In genomic region chr5:123466839-123467238, GRCh38 we compare ENCODE assay signal across 2 cellular contexts. TPM values are rescaled to one million over a fixed set of nuclear protein-coding genes. Genes with fewer than 3 reads are reported as not detected.
A peak's percentile ranks its signal among the peaks of the same experiment; 100 is the strongest.
DNase-seq lines count a peak whose midpoint lies in the region; ATAC-seq, FAIRE-seq and TF ChIP-seq lines count a peak whose summit lies in the region.
"Not testable (repeated sequence)": the region's sequence is repeated elsewhere in the genome, so short reads cannot be mapped to it uniquely, and the experiment has no call there.

No MANE protein-coding gene starts in this region.

- H3K27ac ChIP-seq in HEK293 (ENCODE audit: extremely low read depth, low read depth, low read length); K562 (ENCODE audit: extremely low read depth, low read depth, low read length): not testable (repeated sequence)

- TF ChIP-seq RAD21 in K562 (CRISPR knock-in tag; conservative IDR thresholded peaks at IDR 0.05 in 1 of 2, IDR thresholded peaks at IDR 0.05 in 1 of 2) = not testable (repeated sequence)

- ATAC-seq in K562 = not testable (repeated sequence)

- not testable (repeated sequence) for FAIRE-seq in K562 (lab: Jason Lieb, UNC)

- in situ Hi-C loops in K562 (cut with MboI) = not testable (repeated sequence)

- POLR2A ChIA-PET in HEK293 (lab: Yijun Ruan, JAX); K562 (lab: Yijun Ruan, JAX): not testable (repeated sequence)

- not testable (repeated sequence) for H4K20me1 ChIP-seq in K562 (replicated peaks; ENCODE audit: control insufficient read depth, insufficient read depth, low read length)

- TF ChIP-seq POLR2A in K562 (conservative IDR thresholded peaks at IDR 0.05) = not testable (repeated sequence)

- H3K79me2 ChIP-seq in K562 (ENCODE audit: control insufficient read depth, insufficient read depth, low read length) = not testable (repeated sequence)

- DNase-seq in K562 (ENCODE audit: extremely low read depth in 1 of 4, low spot score in 3 of 4) = not testable (repeated sequence)

- not testable (repeated sequence) for H3K4me1 ChIP-seq in HEK293 (ENCODE audit: control insufficient read depth, insufficient read depth, low read length); K562 (replicated peaks in 1 of 2; ENCODE audit: control insufficient read depth in 2 of 2, insufficient read depth in 2 of 2, low read length in 2 of 2)

- H3K4me2 ChIP-seq in K562 (ENCODE audit: insufficient read depth, low read length) = not testable (repeated sequence)

- TF ChIP-seq EP300 in K562 (IDR thresholded peaks at IDR 0.05; ENCODE audit: low read length) = not testable (repeated sequence)

- WGBS in K562 (ENCODE audit: insufficient coverage, low coverage, missing lambda C conversion rate) = 19% methylated on average over 1 of the region's 1 CpG

- intact Hi-C loops in K562 (cut with micrococcal nuclease) = not testable (repeated sequence)

- CTCF ChIA-PET in HEK293 (lab: Yijun Ruan, JAX) = interaction anchor here (0.7 kb wide), 1 partner anchor 144 kb away, joined by 3 read pairs; no protein-coding TSS in a partner anchor
- CTCF ChIA-PET in K562 (lab: Yijun Ruan, JAX; ENCODE audit: low intra/inter-chr PET ratio) = not testable (repeated sequence)

- not testable (repeated sequence) for H3K27me3 ChIP-seq in K562 (ENCODE audit: control insufficient read depth in 2 of 2, insufficient read depth in 2 of 2, low read length in 2 of 2)

- H3K9me3 ChIP-seq in HEK293 (ENCODE audit: control insufficient read depth, insufficient read depth, low read depth, low read length); K562 (replicated peaks; ENCODE audit: control insufficient read depth, insufficient read depth, low read depth, low read length): not testable (repeated sequence)

- not testable (repeated sequence) for H3K9ac ChIP-seq in K562 (ENCODE audit: insufficient read depth in 1 of 2, low read depth in 2 of 2, low read length in 2 of 2)

- H3K4me3 ChIP-seq in HEK293 (ENCODE audit: low read depth, low read length); K562: not testable (repeated sequence)

- H2AFZ ChIP-seq in K562 (ENCODE audit: low read depth, low read length) = not testable (repeated sequence)

- not testable (repeated sequence) for H3K36me3 ChIP-seq in HEK293 (ENCODE audit: control insufficient read depth in 2 of 2, insufficient read depth in 1 of 2, low read length in 2 of 2); K562 (ENCODE audit: control insufficient read depth, insufficient read depth, low read length)

- not testable (repeated sequence) for H3K9me1 ChIP-seq in K562 (ENCODE audit: control insufficient read depth, insufficient read depth, low read length)

- not testable (repeated sequence) for TF ChIP-seq CTCF in HEK293 (tag by site-specific recombination; IDR thresholded peaks at IDR 0.05); K562 (IDR thresholded peaks at IDR 0.05 in 2 of 3, conservative IDR thresholded peaks at IDR 0.05 in 1 of 3; ENCODE audit: insufficient read depth in 2 of 3, low read depth in 1 of 3, low read length in 3 of 3)

- not testable (repeated sequence) for BruUV-seq in K562 (replicated peaks; lab: Mats Ljungman, UMichigan)

TF ChIP-seq in HEK293, 187 proteins besides CTCF, POLR2A, EP300 and RAD21:
- 0 out of 2 replicates have a peak, but pooled peaks have one; percentile 33 for TF ChIP-seq ZNF580 (tag by site-specific recombination; IDR thresholded peaks at IDR 0.05)
- peak; percentile 79 for TF ChIP-seq ZNF146 (tag by site-specific recombination; IDR thresholded peaks at IDR 0.05)

TF ChIP-seq in K562, 482 proteins besides CTCF, POLR2A, EP300 and RAD21:
- 0 out of 2 replicates have a peak, but pooled peaks have one; percentile 16 for TF ChIP-seq BCOR (IDR thresholded peaks at IDR 0.05)
- TF ChIP-seq ZNF146 (CRISPR knock-in tag; IDR thresholded peaks at IDR 0.05; ENCODE audit: unreplicated experiment) = peak; percentile 74

RNA-seq across cellular contexts. Expression of gene CEP120, which starts 43.6 kb away (rescaled TPM):
- 90.2 and 99.8 TPM in 2 replicates for total RNA-seq in K562 (2011; cell fraction: chromatin; rRNA removed; ENCODE audit: low replicate concordance)
- total RNA-seq in K562 (2011; cell fraction: nucleolus; rRNA removed) = 24.0 and 29.1 TPM in 2 replicates
- total RNA-seq in K562 (2011; cell fraction: nucleoplasm; rRNA removed) = 14.7 and 29.8 TPM in 2 replicates
- total RNA-seq in K562 (2014; rRNA removed) (12.4 and 13.6 TPM in 2 replicates), K562 (2014; rRNA removed; fragmentation: Illumina TruSeq; extraction: Trizol) (21.0 and 22.1 TPM in 2 replicates), K562 (2015; rRNA removed; fragmentation: Illumina TruSeq; extraction: Trizol) (18.1 and 19.0 TPM in 2 replicates), K562 (2021) (18.9 and 20.5 TPM in 2 replicates)
- polyA plus RNA-seq in K562 (2011; rRNA removed) (24.9 and 26.1 TPM in 2 replicates), K562 (2014; fragmentation: Illumina TruSeq; extraction: Trizol) (12.9 and 14.4 TPM in 2 replicates), K562 (2014; fragmentation: Nextera tagmentation; extraction: Ambion mirVana) (1 to 10 TPM; 3.3 to 3.9 TPM), K562 (2014; rRNA removed) (9.1 and 10.1 TPM in 2 replicates)
- 8.4 and 14.0 TPM in 2 replicates for polyA plus RNA-seq in K562 (2011; cell fraction: cytosol; rRNA removed)
- 30.7 and 32.9 TPM in 2 replicates for polyA plus RNA-seq in K562 (2011; cell fraction: nucleus; rRNA removed)
- 6.1 and 11.1 TPM in 2 replicates for polyA plus RNA-seq in K562 (2012)
- 61.2 and 64.1 TPM in 2 replicates for polyA minus RNA-seq in K562 (2011; rRNA and poly(A)+ RNA removed)
- 9.6 and 11.6 TPM in 2 replicates for polyA minus RNA-seq in K562 (2011; cell fraction: cytosol; rRNA and poly(A)+ RNA removed)
- polyA minus RNA-seq in K562 (2011; cell fraction: nucleus; rRNA and poly(A)+ RNA removed) = 28.1 and 44.1 TPM in 2 replicates

RNA-seq across cellular contexts. Expression of gene CSNK1G3, which starts 45.1 kb away (rescaled TPM):
- total RNA-seq in K562 (2011; cell fraction: chromatin; rRNA removed; ENCODE audit: low replicate concordance) = 8.0 and 26.5 TPM in 2 replicates
- total RNA-seq in K562 (2011; cell fraction: nucleolus; rRNA removed) = 1.5 and 3.0 TPM in 2 replicates
- total RNA-seq in K562 (2011; cell fraction: nucleoplasm; rRNA removed) = 6.6 and 7.8 TPM in 2 replicates
- total RNA-seq in K562 (2014; rRNA removed) (13.2 and 14.0 TPM in 2 replicates), K562 (2014; rRNA removed; fragmentation: Illumina TruSeq; extraction: Trizol) (21.9 and 26.4 TPM in 2 replicates), K562 (2015; rRNA removed; fragmentation: Illumina TruSeq; extraction: Trizol) (21.2 and 21.3 TPM in 2 replicates), K562 (2021) (26.2 and 27.6 TPM in 2 replicates)
- polyA plus RNA-seq in K562 (2011; rRNA removed) (5.4 and 13.6 TPM in 2 replicates), K562 (2014; fragmentation: Illumina TruSeq; extraction: Trizol) (22.5 and 23.5 TPM in 2 replicates), K562 (2014; fragmentation: Nextera tagmentation; extraction: Ambion mirVana) (10 to 100 TPM in 1 of 2 experiments, 1 to 10 TPM in 1; 8.3 to 11.4 TPM), K562 (2014; rRNA removed) (14.7 and 16.5 TPM in 2 replicates)
- 1.8 and 3.3 TPM in 2 replicates for polyA plus RNA-seq in K562 (2011; cell fraction: cytosol; rRNA removed)
- 2.2 and 5.3 TPM in 2 replicates for polyA plus RNA-seq in K562 (2011; cell fraction: nucleus; rRNA removed)
- polyA plus RNA-seq in K562 (2012) = 12.4 and 13.5 TPM in 2 replicates
- 18.8 and 31.0 TPM in 2 replicates for polyA minus RNA-seq in K562 (2011; rRNA and poly(A)+ RNA removed)
- polyA minus RNA-seq in K562 (2011; cell fraction: cytosol; rRNA and poly(A)+ RNA removed) = 5.4 and 15.3 TPM in 2 replicates
- polyA minus RNA-seq in K562 (2011; cell fraction: nucleus; rRNA and poly(A)+ RNA removed) = 7.8 and 9.4 TPM in 2 replicates
